ENCODE assay signal across 8 cellular contexts in the genomic region with DNA sequence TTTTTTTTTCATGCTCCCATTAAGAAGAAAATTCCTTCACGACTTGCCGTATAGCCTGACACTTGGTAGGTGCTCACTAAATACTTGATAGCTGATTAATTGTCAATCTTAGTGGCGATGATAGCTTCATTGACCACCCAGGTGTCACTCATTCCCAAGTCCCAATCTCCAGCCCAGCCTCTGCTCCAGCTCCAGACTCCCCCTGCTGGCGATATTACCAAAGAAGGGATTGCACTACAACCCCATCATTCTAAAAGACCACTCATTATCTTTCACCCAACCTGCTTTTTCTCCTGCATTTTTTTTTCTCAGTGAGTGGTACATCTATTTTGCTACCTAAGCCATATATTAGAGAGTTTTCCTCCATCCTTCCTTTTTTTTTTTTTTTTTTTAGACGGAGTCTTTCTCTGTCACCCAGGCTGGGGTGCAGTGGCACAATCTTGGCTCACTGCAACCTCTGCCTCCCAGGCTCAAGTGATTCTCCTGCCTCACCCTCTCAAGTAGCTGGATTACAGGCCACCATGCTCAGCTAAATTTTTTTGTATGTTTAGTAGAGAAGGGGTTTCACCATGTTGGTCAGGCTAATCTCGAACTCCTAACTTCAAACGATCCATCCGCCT. TPM values are rescaled to one million over a fixed set of nuclear protein-coding genes. Genes with fewer than 3 reads are reported as not detected.
DNase-seq lines count a peak whose midpoint lies in the region; ATAC-seq and TF ChIP-seq lines count a peak whose summit lies in the region.

No MANE protein-coding gene starts in this region.

- H3K27me3 ChIP-seq in HAP-1 (ENCODE audit: low read depth) (no peaks in the 10 kb centered on the region), trophoblast cell (ENCODE audit: insufficient read depth, low read length) (no peaks in the 10 kb centered on the region)

- H4K91ac ChIP-seq in trophoblast cell (ENCODE audit: low read depth, low read length), result no peak overlapping the region

- H3K27ac Mint-ChIP-seq in activated CD8-positive, alpha-beta T cell treated with anti-CD3 and anti-CD28 coated beads for 36 hours, result no peak overlapping the region

- no peak overlapping the region for H3K4me3 Mint-ChIP-seq in activated CD8-positive, alpha-beta T cell treated with anti-CD3 and anti-CD28 coated beads for 36 hours

- CTCF ChIA-PET in activated CD8-positive, alpha-beta T cell treated with anti-CD3 and anti-CD28 coated beads for 36 hours (lab: Charles Lee), result interaction anchor here (0.5 to 6.0 kb wide), 35 partner anchors 10 to 637 kb away, joined by 3 to 53 read pairs (median 5); a partner anchor contains a TSS

- no peak overlapping the region for H4K8ac ChIP-seq in trophoblast cell (ENCODE audit: low read depth, low read length)

- H3K4me3 ChIP-seq in HAP-1 (no peak overlapping the region), fibroblast of mammary gland (ENCODE audit: control insufficient read depth, low read depth, low read length) (no peak overlapping the region), trophoblast cell (ENCODE audit: low read depth, low read length) (no peak overlapping the region)

- H3K9me3 ChIP-seq in HAP-1 (no peaks in the 10 kb centered on the region), trophoblast cell (ENCODE audit: insufficient read depth, low read depth, low read length) (no peaks in the 10 kb centered on the region)

- H3K9me3 Mint-ChIP-seq in activated CD8-positive, alpha-beta T cell treated with anti-CD3 and anti-CD28 coated beads for 36 hours, result no peaks in the 10 kb centered on the region

- H4K12ac ChIP-seq in trophoblast cell (ENCODE audit: low read depth, low read length), result no peak overlapping the region

- intact Hi-C loops in activated CD8-positive, alpha-beta T cell treated with anti-CD3 and anti-CD28 coated beads for 36 hours (cut with micrococcal nuclease), result loop anchor here (10.0 kb wide), 1 partner anchor 207 kb away; no protein-coding TSS in a partner anchor

- WGBS in trophoblast cell (ENCODE audit: extremely low coverage, insufficient coverage, insufficient read length), result no CpG with 5 or more reads among the region's 8 CpGs

- no peak overlapping the region for H3K23ac ChIP-seq in trophoblast cell (ENCODE audit: low read length)

- H2BK120ac ChIP-seq in trophoblast cell (ENCODE audit: insufficient read depth, low read length, poor library complexity), result no peak overlapping the region

- H2AFZ ChIP-seq in trophoblast cell (ENCODE audit: insufficient read depth, low read length, poor library complexity), result no peak overlapping the region

- no peaks in the 10 kb centered on the region for H3K36me3 ChIP-seq in HAP-1 (replicated peaks)
- no peaks in the 10 kb centered on the region for H3K36me3 ChIP-seq in trophoblast cell (ENCODE audit: control insufficient read depth in 1 of 2, insufficient read depth in 2 of 2, low read length in 2 of 2)

- ATAC-seq in activated CD8-positive, alpha-beta T cell treated with anti-CD3 and anti-CD28 coated beads for 36 hours, result peak; percentile 61
- no peak for ATAC-seq in esophagus mucosa
- no peak for ATAC-seq in HG03280 (IDR thresholded peaks at IDR 0.05; ENCODE audit: unreplicated experiment)

- no peak overlapping the region for H3K4me2 ChIP-seq in trophoblast cell (ENCODE audit: low read length)

- no peak overlapping the region for H2BK5ac ChIP-seq in trophoblast cell (ENCODE audit: low read depth, low read length, poor library complexity)

- no peak overlapping the region for H2AK5ac ChIP-seq in trophoblast cell (ENCODE audit: low read length)

- no peak overlapping the region for H2BK12ac ChIP-seq in trophoblast cell (ENCODE audit: low read length)

- no peak overlapping the region for H3K4ac ChIP-seq in trophoblast cell (ENCODE audit: low read depth, low read length)

- H3K14ac ChIP-seq in trophoblast cell (ENCODE audit: low read length), result no peak overlapping the region

- H3K9ac ChIP-seq in trophoblast cell (ENCODE audit: low read length), result no peak overlapping the region

- DNase-seq in ELR (ENCODE audit: low read depth) (peak; percentile 72), HAP-1 (ENCODE audit: low spot score in 2 of 2) (peak; percentile 62 to 87), NCI-H2227 (lab: John Stamatoyannopoulos, UW; ENCODE audit: unreplicated experiment) (peak; percentile 48), fibroblast of mammary gland (ENCODE audit: low read depth) (peak; percentile 38), trophoblast cell (peak; percentile 24 to 71)
- peak; percentile 62 for DNase-seq in activated CD8-positive, alpha-beta T cell treated with anti-CD3 and anti-CD28 coated beads for 36 hours

- H3K27ac ChIP-seq in trophoblast cell (ENCODE audit: low read depth, low read length), result no peak overlapping the region

- H3K79me1 ChIP-seq in trophoblast cell (ENCODE audit: low read length), result no peaks in the 10 kb centered on the region

- no peaks in the 10 kb centered on the region for H3K4me1 Mint-ChIP-seq in activated CD8-positive, alpha-beta T cell treated with anti-CD3 and anti-CD28 coated beads for 36 hours (ENCODE audit: low read depth)

- H3K4me1 ChIP-seq in HAP-1 (no peaks in the 10 kb centered on the region), trophoblast cell (ENCODE audit: control insufficient read depth in 1 of 2, insufficient read depth in 2 of 2, low read length in 2 of 2) (peaks cover 5% of the 10 kb centered on the region in 2 experiments)

- H3K18ac ChIP-seq in trophoblast cell (ENCODE audit: low read length), result no peak overlapping the region

- peak; percentile 76 for TF ChIP-seq CTCF in activated CD8-positive, alpha-beta T cell treated with anti-CD3 and anti-CD28 coated beads for 36 hours (IDR thresholded peaks at IDR 0.05)
- TF ChIP-seq CTCF in fibroblast of mammary gland (conservative IDR thresholded peaks at IDR 0.05; ENCODE audit: control insufficient read depth, insufficient read depth, low read depth, low read length), result peak; percentile 87

- no peaks in the 10 kb centered on the region for H3K79me2 ChIP-seq in trophoblast cell (ENCODE audit: control insufficient read depth, insufficient read depth, low read length, poor library complexity)

- POLR2A ChIA-PET in activated CD8-positive, alpha-beta T cell treated with anti-CD3 and anti-CD28 coated beads for 36 hours (lab: Charles Lee), result interaction anchor here (0.5 to 0.6 kb wide), 2 partner anchors 8 to 810 kb away, joined by 3 read pairs; no protein-coding TSS in a partner anchor

- H3K27me3 Mint-ChIP-seq in activated CD8-positive, alpha-beta T cell treated with anti-CD3 and anti-CD28 coated beads for 36 hours, result peaks cover 9% of the 10 kb centered on the region

- in situ Hi-C loops in HAP-1 (cut with MboI; ENCODE audit: low sequenced_read_pairs), result no loop called here

- H3K36me3 Mint-ChIP-seq in activated CD8-positive, alpha-beta T cell treated with anti-CD3 and anti-CD28 coated beads for 36 hours (ENCODE audit: low read depth), result no peaks in the 10 kb centered on the region

RNA-seq across cellular contexts. Expression of a gene that starts 19.5 kb away (rescaled TPM):
- 10 to 100 TPM; 31.0 to 31.8 TPM for total RNA-seq in activated CD8-positive, alpha-beta T cell treated with anti-CD3 and anti-CD28 coated beads for 36 hours
- 24.6 and 25.6 TPM in 2 replicates for polyA plus RNA-seq in trophoblast cell (2013)
- total RNA-seq in esophagus mucosa, result 30.5 TPM

RNA-seq across cellular contexts. Expression of a gene that starts 20.6 kb away (rescaled TPM):
- total RNA-seq in activated CD8-positive, alpha-beta T cell treated with anti-CD3 and anti-CD28 coated beads for 36 hours, result not detected
- 0.11 and 0.18 TPM in 2 replicates for polyA plus RNA-seq in trophoblast cell (2013)
- total RNA-seq in esophagus mucosa, result not detected

RNA-seq across cellular contexts. Expression of a gene that starts 41.3 kb away (rescaled TPM):
- total RNA-seq in activated CD8-positive, alpha-beta T cell treated with anti-CD3 and anti-CD28 coated beads for 36 hours, result 10 to 100 TPM; 25.7 to 26.3 TPM
- polyA plus RNA-seq in trophoblast cell (2013), result 22.2 and 22.6 TPM in 2 replicates
- total RNA-seq in esophagus mucosa, result 32.8 TPM
